Comparison of ENCODE assay signal across 31 cellular contexts in genomic region chr16:64085291-64085690, GRCh38.
"Had no signal": no experiment of that assay in that cellular context is flagged by ENCODE, and none has a peak within 500 bp of the region (broad histone marks: within the 10 kb centered on the region; RNA-seq: fewer than 3 reads in every experiment).

No MANE protein-coding gene starts in this region.

- H3K4me3 ChIP-seq: breast epithelium, cardiac muscle cell, esophagus muscularis mucosa, gastrocnemius medialis, heart left ventricle had no signal

- ATAC-seq: activated CD4-positive, CD25-positive, alpha-beta regulatory T cell treated with anti-CD3 and anti-CD28 coated beads, Interleukin-2, amount 50 U/mL, for 24 hours; activated CD8-positive, alpha-beta T cell treated with anti-CD3 and anti-CD28 coated beads for 36 hours; activated T-cell treated with anti-CD3 and anti-CD28 coated beads, Interleukin-2, amount 50 U/mL, for 4 hours; activated T-helper 17 cell treated with anti-CD3 and anti-CD28 coated beads, Interleukin-2, amount 50 U/mL, for 72 hours; effector memory CD8-positive, alpha-beta T cell; foreskin keratinocyte; gastrocnemius medialis; heart left ventricle; WTC11 had no signal

- H3K27me3 ChIP-seq: breast epithelium, cardiac muscle cell, esophagus muscularis mucosa, foreskin keratinocyte, gastrocnemius medialis, heart left ventricle had no signal

- H3K9me3 ChIP-seq: breast epithelium, esophagus muscularis mucosa, gastrocnemius medialis, heart left ventricle had no signal

- H3K27ac ChIP-seq: breast epithelium, cardiac muscle cell, esophagus muscularis mucosa, foreskin keratinocyte, gastrocnemius medialis, heart left ventricle, VCaP had no signal

- DNase-seq: activated CD4-positive, alpha-beta T cell treated with anti-CD3 and anti-CD28 coated beads for 48 hours; activated CD4-positive, alpha-beta T cell treated with anti-CD3 and anti-CD28 coated beads, Interleukin-2, amount 50 U/mL, for 1 hour; activated CD4-positive, alpha-beta T cell treated with anti-CD3 and anti-CD28 coated beads, Interleukin-2, amount 50 U/mL, for 48 hours; activated CD8-positive, alpha-beta memory T cell treated with anti-CD3 and anti-CD28 coated beads for 24 hours; activated CD8-positive, alpha-beta T cell treated with anti-CD3 and anti-CD28 coated beads for 36 hours; activated effector memory CD4-positive, alpha-beta T cell treated with Interleukin-2 at 50 U/mL for 16 hours; activated gamma-delta T cell treated with Interleukin-2 at 50 U/mL for 16 hours; activated naive CD4-positive, alpha-beta T cell treated with anti-CD3 and anti-CD28 coated beads, Interleukin-2, amount 50 U/mL, for 16 hours; activated naive CD4-positive, alpha-beta T cell treated with Interleukin-2 at 50 U/mL for 16 hours; activated T-cell treated with anti-CD3 and anti-CD28 coated beads, Interleukin-2, amount 50 U/mL, for 4 hours; amygdala; aorta; central memory CD4-positive, alpha-beta T cell; cortex of kidney; dermis blood vessel endothelial cell; effector CD4-positive, alpha-beta T cell; effector memory CD8-positive, alpha-beta T cell; erythroblast; foreskin keratinocyte; gastrocnemius medialis; glutamatergic neuron; heart left ventricle; T-helper 2 cell had no signal

- H3K36me3 ChIP-seq: breast epithelium, cardiac muscle cell, esophagus muscularis mucosa, gastrocnemius medialis, heart left ventricle had no signal

- H3K4me1 ChIP-seq: breast epithelium, esophagus muscularis mucosa, foreskin keratinocyte, gastrocnemius medialis, heart left ventricle had no signal

- FAIRE-seq: colon had no signal
